19 cellular contexts compared by ENCODE assay signal in the genomic region with DNA sequence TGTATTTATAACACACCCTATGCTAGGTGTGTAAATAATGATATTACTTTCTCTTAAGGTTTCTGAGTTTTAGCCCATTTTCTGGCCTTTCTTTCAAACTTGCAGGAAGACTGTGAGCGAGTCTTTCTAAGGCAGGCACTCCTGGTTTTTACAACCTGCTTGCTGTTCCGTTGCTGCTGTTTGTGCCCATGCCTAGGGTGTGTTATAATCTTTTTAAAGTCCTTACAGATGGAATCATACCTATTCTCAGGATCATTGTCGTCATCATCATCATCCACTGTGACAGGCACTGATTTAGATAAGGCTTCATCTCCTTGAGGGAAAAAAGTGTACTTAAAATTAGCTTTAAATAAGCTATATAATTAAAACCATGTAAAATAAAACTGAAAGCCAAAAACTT.
DNase-seq lines count a peak whose midpoint lies in the region; ATAC-seq, FAIRE-seq and TF ChIP-seq lines count a peak whose summit lies in the region.
"Had no signal": no experiment of that assay in that cellular context is flagged by ENCODE, and none has a peak within 500 bp of the region (broad histone marks: within the 10 kb centered on the region; RNA-seq: fewer than 3 reads in every experiment).

No MANE protein-coding gene starts in this region.

- ATAC-seq in heart left ventricle (peak; percentile 51 to 82 (median 66)), left cardiac atrium (no peak), left ventricle myocardium superior (peak; percentile 63), pancreas (no peak)
- ATAC-seq: A549; CD8-positive, alpha-beta T cell had no signal

- 43 to 62% (median 56%) methylated on average over 3 of the region's 3 CpGs for WGBS in heart left ventricle, 4 donors
- WGBS in pancreas, 2 donors, result 64 to 96% methylated on average over 3 of the region's 3 CpGs

- H3K9me3 ChIP-seq in heart left ventricle (no peaks in the 10 kb centered on the region), pancreas (no peaks in the 10 kb centered on the region)
- H3K9me3 ChIP-seq: A549; BLaER1 treated with 17β-estradiol and CSF1 and Interleukin-3, amounts not matched to agents 10 nM and 100 nM; Caco-2 had no signal

- no peak for TF ChIP-seq POLR2A in heart left ventricle (IDR thresholded peaks at IDR 0.05)

- H3K4me3 ChIP-seq in heart left ventricle, result no peak overlapping the region
- no peak overlapping the region for H3K4me3 ChIP-seq in pancreas
- H3K4me3 ChIP-seq: A549; BLaER1 treated with 17β-estradiol and CSF1 and Interleukin-3, amounts not matched to agents 10 nM and 100 nM had no signal

- H3K36me3 ChIP-seq in heart left ventricle (peaks cover 0 to 13% (median 0%) of the 10 kb centered on the region in 9 donors), pancreas (no peaks in the 10 kb centered on the region)

- no peaks in the 10 kb centered on the region for H3K4me1 ChIP-seq in heart left ventricle
- H3K4me1 ChIP-seq in pancreas, result no peaks in the 10 kb centered on the region
- H3K4me1 ChIP-seq: A549; BLaER1 treated with 17β-estradiol and CSF1 and Interleukin-3, amounts not matched to agents 10 nM and 100 nM; Caco-2 had no signal

- DNase-seq in heart left ventricle, result no peak
- DNase-seq in left cardiac atrium, result no peak
- DNase-seq in left ventricle myocardium superior, result no peak
- no peak for DNase-seq in cardiac septum (ENCODE audit: low spot score)
- DNase-seq in pancreas, result no peak
- DNase-seq in NCI-H82 (lab: John Stamatoyannopoulos, UW), result no peak
- DNase-seq: AML-193; Caco-2; Calu3; CD4-positive, alpha-beta T cell; CD8-positive, alpha-beta T cell; DMS79 treated with DMSO at 0.1 percent for 48 hours; GF-D8 had no signal

- H3K27me3 ChIP-seq in heart left ventricle, result no peaks in the 10 kb centered on the region
- H3K27me3 ChIP-seq in pancreas, result peaks cover 0 to 7% (median 0%) of the 10 kb centered on the region in 4 donors

- intact Hi-C loops in heart left ventricle (cut with DNase I) (no loop called here), left cardiac atrium (cut with DNase I) (no loop called here), left ventricle myocardium superior (cut with micrococcal nuclease) (no loop called here), cardiac septum (cut with DNase I) (no loop called here), pancreas (cut with DNase I) (no loop called here)

- TF ChIP-seq CTCF in heart left ventricle (IDR thresholded peaks at IDR 0.05) (no peak), pancreas (IDR thresholded peaks at IDR 0.05) (no peak)

- FAIRE-seq in pancreas (lab: Jason Lieb, UNC), result peak; percentile 57
- FAIRE-seq: G401.6, GM12891 had no signal

- H3K27ac ChIP-seq in heart left ventricle (peak overlapping the region in 4 of 12 donors; percentile 19 to 39 (median 26)), pancreas (no peak overlapping the region)
- H3K27ac ChIP-seq: 22Rv1; A549; BLaER1 treated with 17β-estradiol and CSF1 and Interleukin-3, amounts not matched to agents 10 nM and 100 nM; C4-2B had no signal

Comparison
In these comparisons a context has a peak if more than half of its experiments do, and no peak if none do; other contexts are left out.
1. ATAC-seq: peak in heart left ventricle (4 of 4) and left ventricle myocardium superior (single experiment); none in left cardiac atrium (0 of 2) and pancreas (0 of 4).